Comparison of ENCODE assay signal across 10 cellular contexts in genomic region chr7:150306377-150306776, GRCh38. TPM values are rescaled to one million over a fixed set of nuclear protein-coding genes. Genes with fewer than 3 reads are reported as not detected.
DNase-seq lines count a peak whose midpoint lies in the region; ATAC-seq, FAIRE-seq and TF ChIP-seq lines count a peak whose summit lies in the region.
"Not testable (repeated sequence)": the region's sequence is repeated elsewhere in the genome, so short reads cannot be mapped to it uniquely, and the experiment has no call there.
"Had no signal": no experiment of that assay in that cellular context is flagged by ENCODE, and none has a peak within 500 bp of the region (broad histone marks: within the 10 kb centered on the region; RNA-seq: fewer than 3 reads in every experiment).

No MANE protein-coding gene starts in this region.

- H3K36me3 ChIP-seq in HEK293 (ENCODE audit: control insufficient read depth in 2 of 2, insufficient read depth in 1 of 2, low read length in 2 of 2); PC-9 (ENCODE audit: low read depth); K562 (ENCODE audit: control insufficient read depth, insufficient read depth, low read length); pancreas: not testable (repeated sequence)

- not testable (repeated sequence) for H3K27ac ChIP-seq in HEK293 (ENCODE audit: extremely low read depth, low read depth, low read length); K562 (ENCODE audit: extremely low read depth, low read depth, low read length)
- H3K27ac ChIP-seq in PC-9 (peak overlapping the region; percentile 91), pancreas (peak overlapping the region in 1 of 4 donors; percentile 28)

- CTCF ChIA-PET in HEK293 (lab: Yijun Ruan, JAX) = interaction anchor here (0.9 kb wide), 1 partner anchor 127 kb away, joined by 3 read pairs; no protein-coding TSS in a partner anchor
- CTCF ChIA-PET in PC-9 (lab: Charles Lee); K562 (lab: Yijun Ruan, JAX; ENCODE audit: low intra/inter-chr PET ratio): not testable (repeated sequence)

- H3F3A ChIP-seq in PC-9 (ENCODE audit: insufficient read depth, low read depth) = peaks cover 28% of the 10 kb centered on the region

- H3K79me2 ChIP-seq in PC-9 (ENCODE audit: low read depth) (peaks cover 47% of the 10 kb centered on the region), K562 (ENCODE audit: control insufficient read depth, insufficient read depth, low read length) (peaks cover 10% of the 10 kb centered on the region; the same call in 2 of the 3 replicates)

- not testable (repeated sequence) for H3K4me3 ChIP-seq in HEK293 (ENCODE audit: low read depth, low read length); K562; pancreas
- H3K4me3 ChIP-seq in PC-9 = peak overlapping the region; percentile 11; the same call in 1 of the 2 replicates

- H3K9me2 ChIP-seq in PC-9 (ENCODE audit: insufficient read depth) = not testable (repeated sequence)

- POLR2A ChIA-PET in HEK293 (lab: Yijun Ruan, JAX); PC-9 (lab: Charles Lee; ENCODE audit: unreplicated experiment): not testable (repeated sequence)
- POLR2A ChIA-PET in K562 (lab: Yijun Ruan, JAX) = interaction anchor here (0.6 to 0.8 kb wide), 2 partner anchors 25 to 124 kb away, joined by 3 to 4 read pairs; no protein-coding TSS in a partner anchor

- DNase-seq in G401 (ENCODE audit: low spot score) (peak; percentile 72), mesenteric fat pad (ENCODE audit: low spot score) (peak; percentile 43)
- DNase-seq in PC-9; K562 (ENCODE audit: extremely low read depth in 1 of 4, low spot score in 3 of 4); pancreas: not testable (repeated sequence)

- not testable (repeated sequence) for TF ChIP-seq EP300 in K562 (IDR thresholded peaks at IDR 0.05; ENCODE audit: low read length)

- not testable (repeated sequence) for ATAC-seq in K562
- peak in 3 of 4 donors; percentile 13 to 17 (median 15) for ATAC-seq in pancreas

- not testable (repeated sequence) for BruUV-seq in PC-9 (replicated peaks; lab: Mats Ljungman, UMichigan); K562 (replicated peaks; lab: Mats Ljungman, UMichigan)

- not testable (repeated sequence) for H3K9me1 ChIP-seq in K562 (ENCODE audit: control insufficient read depth, insufficient read depth, low read length)

- H2AFZ ChIP-seq in PC-9; K562 (ENCODE audit: low read depth, low read length): not testable (repeated sequence)

- not testable (repeated sequence) for H4K20me1 ChIP-seq in PC-9 (ENCODE audit: insufficient read depth); K562 (replicated peaks; ENCODE audit: control insufficient read depth, insufficient read depth, low read length)

- H3K4me2 ChIP-seq in PC-9; K562 (ENCODE audit: insufficient read depth, low read length): not testable (repeated sequence)

- not testable (repeated sequence) for FAIRE-seq in K562 (lab: Jason Lieb, UNC); pancreas (lab: Jason Lieb, UNC)

- not testable (repeated sequence) for TF ChIP-seq RAD21 in K562 (CRISPR knock-in tag; conservative IDR thresholded peaks at IDR 0.05 in 1 of 2, IDR thresholded peaks at IDR 0.05 in 1 of 2)

- not testable (repeated sequence) for H3K9me3 ChIP-seq in HEK293 (ENCODE audit: control insufficient read depth, insufficient read depth, low read depth, low read length); PC-9 (ENCODE audit: insufficient read depth, low read depth); K562 (replicated peaks; ENCODE audit: control insufficient read depth, insufficient read depth, low read depth, low read length); pancreas

- WGBS in K562 (ENCODE audit: insufficient coverage, low coverage, missing lambda C conversion rate) = 70% methylated on average over 5 of the region's 5 CpGs
- 53 to 57% methylated on average over 5 of the region's 5 CpGs for WGBS in pancreas, 2 donors

- intact Hi-C loops in PC-9 (cut with micrococcal nuclease; ENCODE audit: unreplicated experiment); K562 (cut with micrococcal nuclease); pancreas (cut with DNase I): not testable (repeated sequence)

- in situ Hi-C loops in G401 (cut with HindIII; ENCODE audit: low sequenced_read_pairs); K562 (cut with MboI): not testable (repeated sequence)

- TF ChIP-seq CTCF in HEK293 (tag by site-specific recombination; IDR thresholded peaks at IDR 0.05); PC-9 (conservative IDR thresholded peaks at IDR 0.05); K562 (IDR thresholded peaks at IDR 0.05 in 2 of 3, conservative IDR thresholded peaks at IDR 0.05 in 1 of 3; ENCODE audit: insufficient read depth in 2 of 3, low read depth in 1 of 3, low read length in 3 of 3); pancreas (IDR thresholded peaks at IDR 0.05): not testable (repeated sequence)

- H3K9ac ChIP-seq in K562 (ENCODE audit: insufficient read depth in 1 of 2, low read depth in 2 of 2, low read length in 2 of 2) = not testable (repeated sequence)

- not testable (repeated sequence) for H3K4me1 ChIP-seq in HEK293 (ENCODE audit: control insufficient read depth, insufficient read depth, low read length)
- H3K4me1 ChIP-seq in PC-9 (replicated peaks; ENCODE audit: insufficient read depth) (peaks cover 76% of the 10 kb centered on the region), K562 (replicated peaks in 1 of 2; ENCODE audit: control insufficient read depth in 2 of 2, insufficient read depth in 2 of 2, low read length in 2 of 2) (peaks cover 5 to 29% of the 10 kb centered on the region in 2 experiments; a peak in 4 of 5 replicates), pancreas (peaks cover 0 to 10% (median 0%) of the 10 kb centered on the region in 3 donors)

- H3K27me3 ChIP-seq in PC-9 (ENCODE audit: insufficient read depth, low read depth); K562 (ENCODE audit: control insufficient read depth in 2 of 2, insufficient read depth in 2 of 2, low read length in 2 of 2); pancreas: not testable (repeated sequence)

- TF ChIP-seq POLR2A in K562 (conservative IDR thresholded peaks at IDR 0.05) = not testable (repeated sequence)

RNA-seq across cellular contexts. Expression of gene LRRC61, which starts 16.8 kb away (rescaled TPM):
- total RNA-seq in G401 (2014; rRNA removed; shearing (Covaris generic)) = 3.3 TPM in 1 of 2 replicates, not detected in the other
- total RNA-seq in PC-9 (2021) = 34.8 and 42.3 TPM in 2 replicates
- total RNA-seq in K562 (2011; cell fraction: chromatin; rRNA removed; ENCODE audit: low replicate concordance) = 114 and 182 TPM in 2 replicates
- 129 and 134 TPM in 2 replicates for total RNA-seq in K562 (2011; cell fraction: nucleolus; rRNA removed)
- 113 and 123 TPM in 2 replicates for total RNA-seq in K562 (2011; cell fraction: nucleoplasm; rRNA removed)
- total RNA-seq in K562 (2014; rRNA removed) = 55.2 and 67.6 TPM in 2 replicates
- 16.8 and 18.7 TPM in 2 replicates for total RNA-seq in K562 (2014; rRNA removed; fragmentation: Illumina TruSeq; extraction: Trizol)
- total RNA-seq in K562 (2015; rRNA removed; fragmentation: Illumina TruSeq; extraction: Trizol) = 35.2 and 37.8 TPM in 2 replicates
- 49.5 and 50.6 TPM in 2 replicates for total RNA-seq in K562 (2021)
- polyA plus RNA-seq in K562 (2011; rRNA removed) = 54.3 and 76.9 TPM in 2 replicates
- 138 and 194 TPM in 2 replicates for polyA plus RNA-seq in K562 (2011; cell fraction: cytosol; rRNA removed)
- polyA plus RNA-seq in K562 (2011; cell fraction: nucleus; rRNA removed) = 125 and 205 TPM in 2 replicates
- 81.4 and 86.4 TPM in 2 replicates for polyA plus RNA-seq in K562 (2012)
- 18.4 and 35.6 TPM in 2 replicates for polyA plus RNA-seq in K562 (2014; fragmentation: Illumina TruSeq; extraction: Trizol)
- polyA plus RNA-seq in K562 (2014; fragmentation: Nextera tagmentation; extraction: Ambion mirVana) = 1 to 10 TPM; 1.3 to 1.7 TPM
- polyA plus RNA-seq in K562 (2014; rRNA removed) = 42.0 and 46.5 TPM in 2 replicates
- polyA minus RNA-seq in K562 (2011; rRNA and poly(A)+ RNA removed) = 44.8 and 55.6 TPM in 2 replicates
- polyA minus RNA-seq in K562 (2011; cell fraction: cytosol; rRNA and poly(A)+ RNA removed) = 94.8 and 130 TPM in 2 replicates
- polyA minus RNA-seq in K562 (2011; cell fraction: nucleus; rRNA and poly(A)+ RNA removed) = 89.0 and 106 TPM in 2 replicates
- total RNA-seq in mesenteric fat pad = 3.9 TPM
- 10 to 100 TPM in 1 of 6 donors, 1 to 10 TPM in 5; 7.1 to 10.3 (median 8.8) TPM for total RNA-seq in pancreas
- 10 to 100 TPM in 1 of 2 donors, 1 to 10 TPM in 1; 7.1 to 11.2 TPM for polyA plus RNA-seq in pancreas
- total RNA-seq: HFFc6 had no signal

RNA-seq across cellular contexts. Expression of gene ACTR3C, which starts 17.0 kb away (rescaled TPM):
- 0.68 and 0.98 TPM in 2 replicates for total RNA-seq in G401 (2014; rRNA removed; shearing (Covaris generic))
- total RNA-seq in PC-9 (2021) (24.1 and 34.5 TPM in 2 replicates), K562 (2014; rRNA removed) (12.1 and 12.9 TPM in 2 replicates), K562 (2014; rRNA removed; fragmentation: Illumina TruSeq; extraction: Trizol) (14.2 and 16.9 TPM in 2 replicates), K562 (2015; rRNA removed; fragmentation: Illumina TruSeq; extraction: Trizol) (14.8 and 16.8 TPM in 2 replicates), K562 (2021) (10.0 and 10.8 TPM in 2 replicates), mesenteric fat pad (2.6 TPM), pancreas (10 to 100 TPM; 12.3 to 26.5 (median 17.7) TPM)
- total RNA-seq in K562 (2011; cell fraction: chromatin; rRNA removed; ENCODE audit: low replicate concordance) = 118 and 124 TPM in 2 replicates
- total RNA-seq in K562 (2011; cell fraction: nucleolus; rRNA removed) = 77.7 and 87.2 TPM in 2 replicates
- 81.8 and 110 TPM in 2 replicates for total RNA-seq in K562 (2011; cell fraction: nucleoplasm; rRNA removed)
- polyA plus RNA-seq in K562 (2011; rRNA removed) (28.1 and 35.4 TPM in 2 replicates), K562 (2014; fragmentation: Illumina TruSeq; extraction: Trizol) (12.2 and 13.4 TPM in 2 replicates), K562 (2014; fragmentation: Nextera tagmentation; extraction: Ambion mirVana) (10 to 100 TPM in 1 of 2 experiments, 1 to 10 TPM in 1; 9.0 to 13.3 TPM), K562 (2014; rRNA removed) (14.9 and 16.9 TPM in 2 replicates), pancreas (10 to 100 TPM in 1 of 2 donors, 1 to 10 TPM in 1; 9.0 to 10.9 TPM)
- polyA plus RNA-seq in K562 (2011; cell fraction: cytosol; rRNA removed) = 13.0 and 26.1 TPM in 2 replicates
- polyA plus RNA-seq in K562 (2011; cell fraction: nucleus; rRNA removed) = 30.3 and 45.3 TPM in 2 replicates
- 13.2 and 18.9 TPM in 2 replicates for polyA plus RNA-seq in K562 (2012)
- polyA minus RNA-seq in K562 (2011; rRNA and poly(A)+ RNA removed) = 61.6 and 72.6 TPM in 2 replicates
- 16.9 and 22.1 TPM in 2 replicates for polyA minus RNA-seq in K562 (2011; cell fraction: cytosol; rRNA and poly(A)+ RNA removed)
- 75.1 and 126 TPM in 2 replicates for polyA minus RNA-seq in K562 (2011; cell fraction: nucleus; rRNA and poly(A)+ RNA removed)
- total RNA-seq: HFFc6 had no signal

RNA-seq across cellular contexts. Expression of gene RARRES2, which starts 35.1 kb away (rescaled TPM):
- 5.0 and 5.9 TPM in 2 replicates for total RNA-seq in G401 (2014; rRNA removed; shearing (Covaris generic))
- total RNA-seq in PC-9 (2021) (not detected in 2 replicates), K562 (2014; rRNA removed) (not detected in 2 replicates), K562 (2014; rRNA removed; fragmentation: Illumina TruSeq; extraction: Trizol) (not detected in 2 replicates), K562 (2015; rRNA removed; fragmentation: Illumina TruSeq; extraction: Trizol) (not detected in 2 replicates), K562 (2021) (1.7 and 1.8 TPM in 2 replicates), mesenteric fat pad (210 TPM), pancreas (100 to 1,000 TPM; 125 to 408 (median 236) TPM)
- total RNA-seq in K562 (2011; cell fraction: chromatin; rRNA removed; ENCODE audit: low replicate concordance) = not detected in 2 replicates
- not detected in 2 replicates for total RNA-seq in K562 (2011; cell fraction: nucleolus; rRNA removed)
- not detected in 2 replicates for total RNA-seq in K562 (2011; cell fraction: nucleoplasm; rRNA removed)
- polyA plus RNA-seq in K562 (2011; rRNA removed) (0.11 TPM in 1 of 2 replicates, not detected in the other), K562 (2014; fragmentation: Illumina TruSeq; extraction: Trizol) (not detected in 2 replicates), K562 (2014; fragmentation: Nextera tagmentation; extraction: Ambion mirVana) (not detected), K562 (2014; rRNA removed) (0.23 TPM in 1 of 2 replicates, not detected in the other), pancreas (100 to 1,000 TPM; 184 to 246 TPM)
- 0.51 and 0.55 TPM in 2 replicates for polyA plus RNA-seq in K562 (2011; cell fraction: cytosol; rRNA removed)
- 0.13 and 0.26 TPM in 2 replicates for polyA plus RNA-seq in K562 (2011; cell fraction: nucleus; rRNA removed)
- 0.21 and 0.33 TPM in 2 replicates for polyA plus RNA-seq in K562 (2012)
- not detected in 2 replicates for polyA minus RNA-seq in K562 (2011; rRNA and poly(A)+ RNA removed)
- not detected in 2 replicates for polyA minus RNA-seq in K562 (2011; cell fraction: cytosol; rRNA and poly(A)+ RNA removed)
- not detected in 2 replicates for polyA minus RNA-seq in K562 (2011; cell fraction: nucleus; rRNA and poly(A)+ RNA removed)
- total RNA-seq: CD4-positive, alpha-beta T cell had no signal
- polyA plus RNA-seq: A549, CD14-positive monocyte had no signal

Comparison
In these comparisons a context has a peak if more than half of its experiments do, and no peak if none do; other contexts are left out.
1. RNA of gene RARRES2, which starts 35.1 kb away (total RNA-seq): 125 to 408 TPM in pancreas and 210 TPM in mesenteric fat pad (single experiment); 5.0 to 5.9 TPM in G401, not detected in PC-9 and 1.7 to 1.8 TPM in K562; every median in the first group is over 10 times any median in the second.